12 cellular contexts compared by ENCODE assay signal in the genomic region with DNA sequence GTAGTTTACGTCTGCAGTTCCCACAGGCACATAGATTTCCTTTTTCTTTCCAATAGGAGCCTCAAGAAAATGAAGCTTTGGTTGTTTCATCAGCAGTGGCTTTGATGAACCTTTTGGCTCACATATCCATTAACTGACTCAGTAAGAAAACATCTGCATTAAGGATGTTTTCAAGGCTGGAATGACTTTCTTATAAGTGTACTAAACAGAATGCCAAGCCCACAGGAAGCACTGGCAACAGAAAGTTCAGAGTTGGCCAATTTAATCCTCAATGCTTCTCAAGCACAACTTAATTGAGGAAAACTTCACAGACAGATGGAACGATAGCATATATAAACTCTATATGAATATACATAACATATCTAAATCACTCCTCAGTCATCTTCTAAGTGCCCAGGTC.
DNase-seq lines count a peak whose midpoint lies in the region; ATAC-seq, FAIRE-seq and TF ChIP-seq lines count a peak whose summit lies in the region.
"Had no signal": no experiment of that assay in that cellular context is flagged by ENCODE, and none has a peak within 500 bp of the region (broad histone marks: within the 10 kb centered on the region; RNA-seq: fewer than 3 reads in every experiment).

No MANE protein-coding gene starts in this region.

- H3K4me2 ChIP-seq in A549: 0 out of 3 replicates have a peak overlapping the region, but pooled peaks have one; percentile 24

- no peaks in the 10 kb centered on the region for H3K9me3 ChIP-seq in A549
- H3K9me3 ChIP-seq: heart right ventricle had no signal

- TF ChIP-seq RAD21 in A549 (conservative IDR thresholded peaks at IDR 0.05 in 1 of 2, IDR thresholded peaks at IDR 0.05 in 1 of 2): no peak

- CTCF ChIA-PET in A549 (lab: Yijun Ruan, JAX): no interaction called here

- POLR2A ChIA-PET in A549 (lab: Yijun Ruan, JAX): no interaction called here

- in situ Hi-C loops in astrocyte of the spinal cord (cut with HindIII; ENCODE audit: low sequenced_read_pairs): no loop called here

- TF ChIP-seq CTCF in A549 (IDR thresholded peaks at IDR 0.05) (no peak), HFF-Myc (IDR thresholded peaks at IDR 0.05; ENCODE audit: low read depth, low read length, missing control alignments) (no peak), astrocyte of the spinal cord (IDR thresholded peaks at IDR 0.05; ENCODE audit: low read depth, low read length) (no peak)

- H3K27ac ChIP-seq in A549: no peak overlapping the region

- TF ChIP-seq EP300 in A549 (IDR thresholded peaks at IDR 0.05): no peak

- FAIRE-seq in A549 (lab: Jason Lieb, UNC): no peak

- TF ChIP-seq POLR2A in A549 (IDR thresholded peaks at IDR 0.05; ENCODE audit: low read length): no peak

- DNase-seq in A549 (ENCODE audit: low read depth in 1 of 2, low spot score in 1 of 2) (peak in 1 of 2 experiments; percentile 21), HFF-Myc (ENCODE audit: extremely low read depth, low read depth) (peak; percentile 36), astrocyte of the spinal cord (ENCODE audit: low read depth, low spot score) (peak; percentile 93), iris pigment epithelial cell (ENCODE audit: low read depth) (peak; percentile 84), NCI-H1105 treated with DMSO at 0.1 percent for 48 hours (lab: John Stamatoyannopoulos, UW) (no peak), NCI-H2196 treated with DMSO at 0.1 percent for 48 hours (lab: John Stamatoyannopoulos, UW; ENCODE audit: unreplicated experiment) (no peak), COLO668 (lab: John Stamatoyannopoulos, UW; ENCODE audit: unreplicated experiment) (no peak)
- no peak for DNase-seq in effector CD4-positive, alpha-beta T cell
- DNase-seq: activated B cell treated with CpG ODN at 0.5 μM for 24 hours; activated naive CD8-positive, alpha-beta T cell treated with anti-CD3 and anti-CD28 coated beads, Interleukin-2, amount 50 U/mL, for 24 hours; heart right ventricle; Karpas-422 had no signal

- peaks cover 24% of the 10 kb centered on the region for H3K4me1 ChIP-seq in A549

- no peak for ATAC-seq in A549
- ATAC-seq: activated naive CD8-positive, alpha-beta T cell treated with anti-CD3 and anti-CD28 coated beads, Interleukin-2, amount 50 U/mL, for 24 hours; heart right ventricle had no signal

- 64% methylated on average over 2 of the region's 2 CpGs for WGBS in A549 (ENCODE audit: missing lambda C conversion rate)

- no peak overlapping the region for H3K4me3 ChIP-seq in A549
- H3K4me3 ChIP-seq in HFF-Myc (replicated peaks; ENCODE audit: low read depth, low read length): no peak overlapping the region
- H3K4me3 ChIP-seq in astrocyte of the spinal cord (ENCODE audit: low read depth, low read length): no peak overlapping the region
- H3K4me3 ChIP-seq: heart right ventricle had no signal

TF ChIP-seq in A549, 52 proteins besides CTCF, POLR2A, EP300 and RAD21:
- TF ChIP-seq MAX (IDR thresholded peaks at IDR 0.05) (no peak), JUNB (IDR thresholded peaks at IDR 0.05) (0 out of 2 replicates have a peak, but pooled peaks have one; percentile 19)

Comparison
In these comparisons a context has a peak if more than half of its experiments do, and no peak if none do; other contexts are left out.
1. DNase-seq: peak in HFF-Myc (single experiment), astrocyte of the spinal cord (single experiment) and iris pigment epithelial cell (single experiment); none in effector CD4-positive, alpha-beta T cell (single experiment), NCI-H1105 treated with DMSO at 0.1 percent for 48 hours (single experiment), NCI-H2196 treated with DMSO at 0.1 percent for 48 hours (single experiment) and COLO668 (single experiment).